Comparison of ENCODE assay signal across 9 cellular contexts in the genomic region with DNA sequence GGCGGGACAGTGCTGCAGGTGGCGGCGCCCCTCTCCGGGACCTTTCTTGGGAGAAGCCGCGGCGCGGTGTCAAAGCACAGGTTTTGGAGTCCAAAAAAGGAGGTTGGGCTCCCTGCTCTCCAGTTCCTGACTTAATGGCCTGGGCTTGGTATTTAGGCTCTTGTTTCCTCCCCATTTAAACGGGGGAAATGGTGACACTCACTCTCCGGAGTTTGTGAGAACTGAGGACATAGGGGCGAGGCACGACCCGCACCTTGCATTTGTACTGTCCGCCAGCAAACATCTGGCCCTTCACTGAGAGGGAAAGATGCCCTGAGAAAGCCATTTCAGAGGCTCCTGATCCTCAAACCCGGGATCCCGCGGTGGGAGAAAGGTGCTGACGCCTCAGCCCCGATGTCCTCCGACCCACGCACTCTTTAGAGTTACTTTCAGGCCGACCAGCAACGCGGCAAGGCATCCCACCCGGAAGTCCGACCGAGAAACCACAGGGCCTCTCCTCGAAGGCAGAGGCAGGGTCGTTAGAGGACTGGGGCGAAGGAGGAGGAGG. TPM values are rescaled to one million over a fixed set of nuclear protein-coding genes. Genes with fewer than 3 reads are reported as not detected.
DNase-seq lines count a peak whose midpoint lies in the region; ATAC-seq, FAIRE-seq and TF ChIP-seq lines count a peak whose summit lies in the region.
"Had no signal": no experiment of that assay in that cellular context is flagged by ENCODE, and none has a peak within 500 bp of the region (broad histone marks: within the 10 kb centered on the region; RNA-seq: fewer than 3 reads in every experiment).

No MANE protein-coding gene starts in this region.

- H3K79me2 ChIP-seq in GM23338 (replicated peaks; ENCODE audit: insufficient read depth) (peaks cover 20% of the 10 kb centered on the region), endothelial cell of umbilical vein (ENCODE audit: control insufficient read depth, insufficient read depth, low read length) (peaks cover 19% of the 10 kb centered on the region)

- H3K4me1 ChIP-seq in GM23338 (ENCODE audit: insufficient read depth): peaks cover 10% of the 10 kb centered on the region
- H3K4me1 ChIP-seq in endothelial cell of umbilical vein (ENCODE audit: control insufficient read depth, extremely low read depth, insufficient read depth, low read length): peaks cover 7% of the 10 kb centered on the region

- BruUV-seq in endothelial cell of umbilical vein (replicated peaks; lab: Mats Ljungman, UMichigan): TSS peak; percentile 68

- FAIRE-seq in endothelial cell of umbilical vein (lab: Jason Lieb, UNC) (no peak), frontal cortex (lab: Jason Lieb, UNC) (no peak)

- H4K20me1 ChIP-seq in GM23338 (replicated peaks; ENCODE audit: insufficient read depth): 0 out of 2 replicates have a peak, but pooled peaks cover 4% of the 10 kb centered on the region
- H4K20me1 ChIP-seq in endothelial cell of umbilical vein (replicated peaks; ENCODE audit: control insufficient read depth, extremely low read depth, insufficient read depth, low read length): no peaks in the 10 kb centered on the region

- peak overlapping the region; percentile 93 for H3K27ac ChIP-seq in GM23338 (ENCODE audit: low read depth)
- H3K27ac ChIP-seq in endothelial cell of umbilical vein (ENCODE audit: insufficient read depth, low read depth, low read length): peak overlapping the region; percentile 89

- no peaks in the 10 kb centered on the region for H3K9me1 ChIP-seq in endothelial cell of umbilical vein (replicated peaks; ENCODE audit: control insufficient read depth, extremely low read depth, insufficient read depth, low read length)

- peak; percentile 67 for DNase-seq in GM23338 (ENCODE audit: low spot score)
- DNase-seq in T-helper 9 cell: peak; percentile 18
- no peak for DNase-seq in endothelial cell of umbilical vein (ENCODE audit: low read depth, low spot score)
- DNase-seq in naive thymus-derived CD8-positive, alpha-beta T cell: peak in 6 of 10 donors; percentile 20 to 50 (median 35)
- DNase-seq in occipital lobe (lab: John Stamatoyannopoulos, UW): no peak
- no peak for DNase-seq in frontal cortex (ENCODE audit: low spot score in 2 of 2)
- no peak for DNase-seq in SIG-M5 treated with dmso at 0.1 percent for 504 hours (lab: John Stamatoyannopoulos, UW; ENCODE audit: unreplicated experiment)

- TF ChIP-seq POLR2A in endothelial cell of umbilical vein (IDR thresholded peaks at IDR 0.05; ENCODE audit: low read depth, low read length): no peak

- H3K27me3 ChIP-seq in GM23338 (ENCODE audit: insufficient read depth) (no peaks in the 10 kb centered on the region), endothelial cell of umbilical vein (ENCODE audit: control insufficient read depth in 2 of 2, insufficient read depth in 2 of 2, low read length in 2 of 2) (no peaks in the 10 kb centered on the region)

- no peaks in the 10 kb centered on the region for H3K9me3 ChIP-seq in endothelial cell of umbilical vein (replicated peaks; ENCODE audit: control insufficient read depth, insufficient read depth, low read length)

- H3F3A ChIP-seq in GM23338 (replicated peaks; ENCODE audit: low read depth): peaks cover 20% of the 10 kb centered on the region; the same call in 1 of the 2 replicates

- intact Hi-C loops in endothelial cell of umbilical vein (cut with micrococcal nuclease): loop anchor here (1.0 to 5.0 kb wide), 3 partner anchors 39 to 290 kb away; partner anchors contain the start of gene TUT1

- H3K9me2 ChIP-seq in GM23338 (ENCODE audit: insufficient read depth): no peaks in the 10 kb centered on the region

- peaks cover 19% of the 10 kb centered on the region for H3K27me3 Mint-ChIP-seq in GM23338 (ENCODE audit: insufficient read depth, low read depth, poor library complexity)
- H3K27me3 Mint-ChIP-seq in naive thymus-derived CD8-positive, alpha-beta T cell: no peaks in the 10 kb centered on the region
- H3K27me3 Mint-ChIP-seq: T-helper 17 cell had no signal

- dilution Hi-C loops in endothelial cell of umbilical vein (cut with MboI; ENCODE audit: extremely low pct_ligation_motif_present, low sequenced_read_pairs): no loop called here

- peaks cover 18% of the 10 kb centered on the region for H3K36me3 Mint-ChIP-seq in GM23338 (ENCODE audit: low read depth)
- peaks cover 0 to 8% (median 3%) of the 10 kb centered on the region in 3 donors for H3K36me3 Mint-ChIP-seq in naive thymus-derived CD8-positive, alpha-beta T cell

- ATAC-seq in GM23338 (peak; percentile 6), HG02870 (IDR thresholded peaks at IDR 0.05; ENCODE audit: unreplicated experiment) (no peak)
- ATAC-seq in naive thymus-derived CD8-positive, alpha-beta T cell: peak in 1 of 2 donors; percentile 2

- H3K4me1 Mint-ChIP-seq in GM23338: peaks cover 18% of the 10 kb centered on the region
- peaks cover 14 to 28% (median 23%) of the 10 kb centered on the region in 4 donors for H3K4me1 Mint-ChIP-seq in naive thymus-derived CD8-positive, alpha-beta T cell

- CTCF ChIA-PET in endothelial cell of umbilical vein (lab: Charles Lee): interaction anchor here (1.6 to 3.0 kb wide), 2 partner anchors 12 to 56 kb away, joined by 6 to 27 read pairs; partner anchors contain the start of gene TMEM179B

- TF ChIP-seq CTCF in GM23338 (conservative IDR thresholded peaks at IDR 0.05; ENCODE audit: low read depth in 2 of 2) (no peak), endothelial cell of umbilical vein (IDR thresholded peaks at IDR 0.05; ENCODE audit: extremely low read depth in 1 of 2, insufficient read depth in 1 of 2, low read depth in 1 of 2, low read length in 2 of 2) (no peak)

- H3K36me3 ChIP-seq in GM23338 (ENCODE audit: insufficient read depth) (no peaks in the 10 kb centered on the region; the same call in 1 of the 2 replicates), endothelial cell of umbilical vein (ENCODE audit: control insufficient read depth in 2 of 2, extremely low read depth in 1 of 2, insufficient read depth in 2 of 2, low read length in 2 of 2) (peaks cover 0 to 2% of the 10 kb centered on the region in 2 experiments)

- H3K4me3 ChIP-seq in GM23338 (peak overlapping the region; percentile 45), endothelial cell of umbilical vein (replicated peaks in 1 of 3; ENCODE audit: insufficient read depth in 1 of 3, low read depth in 1 of 3, low read length in 3 of 3) (peak overlapping the region in 2 of 3 experiments; percentile 9 to 15)

- H3K4me3 Mint-ChIP-seq in GM23338: no peak overlapping the region
- no peak overlapping the region for H3K4me3 Mint-ChIP-seq in naive thymus-derived CD8-positive, alpha-beta T cell
- H3K4me3 Mint-ChIP-seq: T-helper 17 cell had no signal

- H3K4me2 ChIP-seq in GM23338 (peak overlapping the region; percentile 67), endothelial cell of umbilical vein (ENCODE audit: insufficient read depth, low read length) (peak overlapping the region; percentile 26)

- POLR2A ChIA-PET in endothelial cell of umbilical vein (lab: Charles Lee): interaction anchor here (1.0 to 3.4 kb wide), 13 partner anchors 12 to 251 kb away, joined by 3 to 186 read pairs (median 8); partner anchors contain the start of genes HNRNPUL2, NXF1, TTC9C and TUT1
- POLR2A ChIA-PET in naive thymus-derived CD8-positive, alpha-beta T cell (lab: Charles Lee): interaction anchor here (0.7 to 10.0 kb wide), 34 partner anchors 10 to 1476 kb away, joined by 3 to 479 read pairs (median 8); partner anchors contain the start of genes BSCL2, C11orf98, CPSF7 and CSKMT

- 0 out of 2 replicates have a peak overlapping the region, but pooled peaks have one; percentile 54 for H2AFZ ChIP-seq in GM23338
- peak overlapping the region; percentile 76 for H2AFZ ChIP-seq in endothelial cell of umbilical vein (ENCODE audit: low read depth, low read length)

- no peak overlapping the region for H3K27ac Mint-ChIP-seq in GM23338
- H3K27ac Mint-ChIP-seq in naive thymus-derived CD8-positive, alpha-beta T cell: no peak overlapping the region
- H3K27ac Mint-ChIP-seq: T-helper 17 cell had no signal

- H3K9ac ChIP-seq in endothelial cell of umbilical vein (replicated peaks; ENCODE audit: extremely low read depth, insufficient read depth, low read length): peak overlapping the region; percentile 83

- peaks cover 11% of the 10 kb centered on the region for H3K9me3 Mint-ChIP-seq in GM23338
- H3K9me3 Mint-ChIP-seq in naive thymus-derived CD8-positive, alpha-beta T cell: no peaks in the 10 kb centered on the region

RNA-seq across cellular contexts. Expression of gene WDR74, which starts 2.9 kb away (rescaled TPM):
- 109 and 136 TPM in 2 replicates for total RNA-seq in GM23338 (2014; rRNA removed; shearing (Covaris generic))
- polyA plus RNA-seq in GM23338 (2016; fragmentation: Nextera tagmentation; extraction: Ambion mirVana) (94.4 and 95.8 TPM in 2 replicates), endothelial cell of umbilical vein (44.7 and 44.8 TPM in 2 replicates)
- total RNA-seq in endothelial cell of umbilical vein (51.7 and 51.8 TPM in 2 replicates), occipital lobe (47.9 TPM), frontal cortex (48.5 TPM)
- polyA plus RNA-seq in endothelial cell of umbilical vein (2011; cell fraction: cytosol; rRNA removed): 42.0 and 42.4 TPM in 2 replicates
- polyA plus RNA-seq in endothelial cell of umbilical vein (2011; cell fraction: nucleus; rRNA removed): 86.8 and 87.9 TPM in 2 replicates
- polyA plus RNA-seq in endothelial cell of umbilical vein (2012): 41.8 and 42.0 TPM in 2 replicates
- polyA minus RNA-seq in endothelial cell of umbilical vein: 72.7 and 87.6 TPM in 2 replicates
- 87.2 TPM for polyA minus RNA-seq in endothelial cell of umbilical vein (2011; cell fraction: cytosol; rRNA and poly(A)+ RNA removed)
- polyA minus RNA-seq in endothelial cell of umbilical vein (2011; cell fraction: nucleus; rRNA and poly(A)+ RNA removed): 97.3 and 116 TPM in 2 replicates
- total RNA-seq in naive thymus-derived CD8-positive, alpha-beta T cell: 100 to 1,000 TPM; 129 to 130 TPM
- 10 to 100 TPM; 35.7 to 64.0 (median 49.4) TPM for polyA plus RNA-seq in naive thymus-derived CD8-positive, alpha-beta T cell

RNA-seq across cellular contexts. Expression of gene TEX54, which starts 9.6 kb away (rescaled TPM):
- not detected in 2 replicates for total RNA-seq in GM23338 (2014; rRNA removed; shearing (Covaris generic))
- polyA plus RNA-seq in GM23338 (2016; fragmentation: Nextera tagmentation; extraction: Ambion mirVana) (1.3 and 1.9 TPM in 2 replicates), endothelial cell of umbilical vein (not detected in 2 replicates)
- total RNA-seq in endothelial cell of umbilical vein (not detected in 2 replicates), occipital lobe (not detected), frontal cortex (not detected)
- not detected in 2 replicates for polyA plus RNA-seq in endothelial cell of umbilical vein (2011; cell fraction: cytosol; rRNA removed)
- not detected in 2 replicates for polyA plus RNA-seq in endothelial cell of umbilical vein (2011; cell fraction: nucleus; rRNA removed)
- not detected in 2 replicates for polyA plus RNA-seq in endothelial cell of umbilical vein (2012)
- polyA minus RNA-seq in endothelial cell of umbilical vein: not detected in 2 replicates
- not detected for polyA minus RNA-seq in endothelial cell of umbilical vein (2011; cell fraction: cytosol; rRNA and poly(A)+ RNA removed)
- not detected in 2 replicates for polyA minus RNA-seq in endothelial cell of umbilical vein (2011; cell fraction: nucleus; rRNA and poly(A)+ RNA removed)
- total RNA-seq in naive thymus-derived CD8-positive, alpha-beta T cell: under 1 TPM; 0.88 to 0.91 TPM
- 1 to 10 TPM; 1.6 to 2.2 (median 1.7) TPM for polyA plus RNA-seq in naive thymus-derived CD8-positive, alpha-beta T cell
- total RNA-seq: T-helper 17 cell had no signal

RNA-seq across cellular contexts. Expression of gene STX5, which starts 10.4 kb away (rescaled TPM):
- total RNA-seq in GM23338 (2014; rRNA removed; shearing (Covaris generic)): 15.0 and 22.2 TPM in 2 replicates
- polyA plus RNA-seq in GM23338 (2016; fragmentation: Nextera tagmentation; extraction: Ambion mirVana) (7.4 and 7.7 TPM in 2 replicates), endothelial cell of umbilical vein (46.4 and 50.7 TPM in 2 replicates)
- total RNA-seq in endothelial cell of umbilical vein (41.3 and 42.8 TPM in 2 replicates), occipital lobe (32.8 TPM), frontal cortex (31.0 TPM)
- polyA plus RNA-seq in endothelial cell of umbilical vein (2011; cell fraction: cytosol; rRNA removed): 42.9 and 45.1 TPM in 2 replicates
- 42.6 and 48.9 TPM in 2 replicates for polyA plus RNA-seq in endothelial cell of umbilical vein (2011; cell fraction: nucleus; rRNA removed)
- polyA plus RNA-seq in endothelial cell of umbilical vein (2012): 36.1 and 49.4 TPM in 2 replicates
- polyA minus RNA-seq in endothelial cell of umbilical vein: 59.2 and 65.6 TPM in 2 replicates
- polyA minus RNA-seq in endothelial cell of umbilical vein (2011; cell fraction: cytosol; rRNA and poly(A)+ RNA removed): 35.4 TPM
- 26.8 and 30.0 TPM in 2 replicates for polyA minus RNA-seq in endothelial cell of umbilical vein (2011; cell fraction: nucleus; rRNA and poly(A)+ RNA removed)
- 10 to 100 TPM; 55.6 to 61.7 TPM for total RNA-seq in naive thymus-derived CD8-positive, alpha-beta T cell
- 10 to 100 TPM; 25.4 to 30.4 (median 26.2) TPM for polyA plus RNA-seq in naive thymus-derived CD8-positive, alpha-beta T cell

RNA-seq across cellular contexts. Expression of gene NXF1, which starts 37.0 kb away (rescaled TPM):
- total RNA-seq in GM23338 (2014; rRNA removed; shearing (Covaris generic)): 31.8 and 33.8 TPM in 2 replicates
- 31.1 and 31.7 TPM in 2 replicates for polyA plus RNA-seq in GM23338 (2016; fragmentation: Nextera tagmentation; extraction: Ambion mirVana)
- 71.4 and 74.4 TPM in 2 replicates for total RNA-seq in endothelial cell of umbilical vein
- 99.8 and 101 TPM in 2 replicates for polyA plus RNA-seq in endothelial cell of umbilical vein
- polyA plus RNA-seq in endothelial cell of umbilical vein (2011; cell fraction: cytosol; rRNA removed): 75.1 and 78.1 TPM in 2 replicates
- 336 and 463 TPM in 2 replicates for polyA plus RNA-seq in endothelial cell of umbilical vein (2011; cell fraction: nucleus; rRNA removed)
- polyA plus RNA-seq in endothelial cell of umbilical vein (2012): 61.2 and 75.7 TPM in 2 replicates
- 75.9 and 84.3 TPM in 2 replicates for polyA minus RNA-seq in endothelial cell of umbilical vein
- 39.1 TPM for polyA minus RNA-seq in endothelial cell of umbilical vein (2011; cell fraction: cytosol; rRNA and poly(A)+ RNA removed)
- 67.6 and 94.2 TPM in 2 replicates for polyA minus RNA-seq in endothelial cell of umbilical vein (2011; cell fraction: nucleus; rRNA and poly(A)+ RNA removed)
- 100 to 1,000 TPM; 185 to 191 TPM for total RNA-seq in naive thymus-derived CD8-positive, alpha-beta T cell
- 10 to 100 TPM; 38.4 to 82.9 (median 62.8) TPM for polyA plus RNA-seq in naive thymus-derived CD8-positive, alpha-beta T cell
- total RNA-seq in occipital lobe: 13.1 TPM
- 10.6 TPM for total RNA-seq in frontal cortex

RNA-seq across cellular contexts. Expression of gene SLC3A2, which starts 38.5 kb away (rescaled TPM):
- 375 and 425 TPM in 2 replicates for total RNA-seq in GM23338 (2014; rRNA removed; shearing (Covaris generic))
- 240 and 241 TPM in 2 replicates for polyA plus RNA-seq in GM23338 (2016; fragmentation: Nextera tagmentation; extraction: Ambion mirVana)
- total RNA-seq in endothelial cell of umbilical vein: 190 and 208 TPM in 2 replicates
- polyA plus RNA-seq in endothelial cell of umbilical vein: 337 and 344 TPM in 2 replicates
- 198 and 221 TPM in 2 replicates for polyA plus RNA-seq in endothelial cell of umbilical vein (2011; cell fraction: cytosol; rRNA removed)
- 576 and 592 TPM in 2 replicates for polyA plus RNA-seq in endothelial cell of umbilical vein (2011; cell fraction: nucleus; rRNA removed)
- 149 and 184 TPM in 2 replicates for polyA plus RNA-seq in endothelial cell of umbilical vein (2012)
- polyA minus RNA-seq in endothelial cell of umbilical vein: 194 and 205 TPM in 2 replicates
- polyA minus RNA-seq in endothelial cell of umbilical vein (2011; cell fraction: cytosol; rRNA and poly(A)+ RNA removed): 579 TPM
- 229 and 240 TPM in 2 replicates for polyA minus RNA-seq in endothelial cell of umbilical vein (2011; cell fraction: nucleus; rRNA and poly(A)+ RNA removed)
- 100 to 1,000 TPM; 352 to 353 TPM for total RNA-seq in naive thymus-derived CD8-positive, alpha-beta T cell
- polyA plus RNA-seq in naive thymus-derived CD8-positive, alpha-beta T cell: 100 to 1,000 TPM; 119 to 164 (median 125) TPM
- total RNA-seq in occipital lobe: 87.3 TPM
- total RNA-seq in frontal cortex: 109 TPM

Comparison
In these comparisons a context has a peak if more than half of its experiments do, and no peak if none do; other contexts are left out.
1. DNase-seq: peak in GM23338 (single experiment), T-helper 9 cell (single experiment) and naive thymus-derived CD8-positive, alpha-beta T cell (6 of 10); none in endothelial cell of umbilical vein (single experiment), occipital lobe (single experiment), frontal cortex (0 of 2) and SIG-M5 treated with dmso at 0.1 percent for 504 hours (single experiment).